Comparison of ENCODE assay signal across 15 cellular contexts in the genomic region with DNA sequence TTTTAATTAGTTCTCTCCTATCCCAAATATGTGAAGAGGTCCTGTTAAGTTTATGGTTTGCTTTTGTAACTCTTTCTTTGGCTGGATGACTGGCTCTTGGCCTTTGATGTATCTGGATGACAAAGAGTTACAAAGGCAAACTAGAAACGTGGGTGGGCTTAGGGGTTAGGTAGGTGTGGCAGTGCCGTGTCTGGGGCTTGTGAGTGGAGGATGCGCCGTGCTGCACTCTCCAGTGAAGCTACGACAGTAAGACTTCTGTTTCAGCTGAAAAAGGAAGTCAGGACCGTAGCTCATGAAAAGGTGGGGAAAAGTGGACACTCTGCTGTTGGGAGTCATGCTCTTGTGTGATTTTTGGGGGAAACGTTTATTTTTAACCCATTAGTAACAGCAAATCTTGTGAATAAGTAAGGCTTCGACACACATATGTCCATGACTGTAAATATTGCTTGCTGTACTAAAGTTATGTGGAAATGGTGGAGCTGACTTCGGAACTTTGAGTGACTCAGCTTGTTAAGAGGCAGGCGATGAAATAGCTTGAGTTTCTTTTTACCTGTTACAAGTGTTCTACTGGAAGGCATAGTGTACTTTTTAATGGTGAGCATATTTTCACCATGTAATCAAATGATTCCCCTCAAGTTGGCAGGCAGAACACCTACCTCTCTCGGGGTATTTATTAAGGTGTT. TPM values are rescaled to one million over a fixed set of nuclear protein-coding genes. Genes with fewer than 3 reads are reported as not detected.
DNase-seq lines count a peak whose midpoint lies in the region; ATAC-seq and TF ChIP-seq lines count a peak whose summit lies in the region.
"Had no signal": no experiment of that assay in that cellular context is flagged by ENCODE, and none has a peak within 500 bp of the region (broad histone marks: within the 10 kb centered on the region; RNA-seq: fewer than 3 reads in every experiment).

No MANE protein-coding gene starts in this region.

- CTCF ChIA-PET in activated CD8-positive, alpha-beta memory T cell treated with anti-CD3 and anti-CD28 coated beads, Interleukin-2, amount 10 ng/mL, durations not matched to agents 7 days and 5 days (lab: Charles Lee) = interaction anchor here (0.8 to 3.9 kb wide), 9 partner anchors 9 to 149 kb away, joined by 3 to 18 read pairs (median 3); partner anchors contain the start of gene IRF4

- TF ChIP-seq CTCF in NB4 (IDR thresholded peaks at IDR 0.05; ENCODE audit: low read depth, low read length) = no peak
- TF ChIP-seq CTCF in gastrocnemius medialis (IDR thresholded peaks at IDR 0.05 in 4 of 5, conservative IDR thresholded peaks at IDR 0.05 in 1 of 5) = no peak

- H3K4me3 Mint-ChIP-seq in activated CD8-positive, alpha-beta memory T cell treated with anti-CD3 and anti-CD28 coated beads, Interleukin-2, amount 10 ng/mL, durations not matched to agents 7 days and 5 days = peak overlapping the region; percentile 53

- TF ChIP-seq POLR2A in NB4 (IDR thresholded peaks at IDR 0.05; ENCODE audit: extremely low read depth, insufficient read length) (no peak), gastrocnemius medialis (IDR thresholded peaks at IDR 0.05) (no peak)

- in situ Hi-C loops in gastrocnemius medialis (cut with MboI; ENCODE audit: low sequenced_read_pairs in 4 of 4) = no loop called here

- H3K4me3 ChIP-seq in NB4 (ENCODE audit: low read depth, low read length) = no peak overlapping the region
- no peak overlapping the region for H3K4me3 ChIP-seq in gastrocnemius medialis
- H3K4me3 ChIP-seq: upper lobe of left lung had no signal

- H3K9me3 Mint-ChIP-seq in activated CD8-positive, alpha-beta memory T cell treated with anti-CD3 and anti-CD28 coated beads, Interleukin-2, amount 10 ng/mL, durations not matched to agents 7 days and 5 days (ENCODE audit: low read depth) = no peaks in the 10 kb centered on the region

- no peaks in the 10 kb centered on the region for H3K27me3 ChIP-seq in gastrocnemius medialis
- H3K27me3 ChIP-seq: upper lobe of left lung had no signal

- no peaks in the 10 kb centered on the region for H3K27me3 Mint-ChIP-seq in activated CD8-positive, alpha-beta memory T cell treated with anti-CD3 and anti-CD28 coated beads, Interleukin-2, amount 10 ng/mL, durations not matched to agents 7 days and 5 days

- DNase-seq in activated CD8-positive, alpha-beta memory T cell treated with anti-CD3 and anti-CD28 coated beads, Interleukin-2, amount 10 ng/mL, durations not matched to agents 7 days and 5 days = no peak
- DNase-seq in activated CD8-positive, alpha-beta memory T cell treated with anti-CD3 and anti-CD28 coated beads, Interleukin-2, amount 50 U/mL, for 48 hours = no peak
- DNase-seq in NB4 (ENCODE audit: low read depth) (peak; percentile 53), amniotic epithelial cell (ENCODE audit: low read depth) (peak; percentile 27), NCI-H1105 treated with DMSO at 0.1 percent for 48 hours (lab: John Stamatoyannopoulos, UW) (no peak), gastrocnemius medialis (no peak)
- peak; percentile 11 to 57 for DNase-seq in stimulated activated CD4-positive, alpha-beta T cell treated with anti-CD3 and anti-CD28 coated beads, Interleukin-4, amount 100 ng/mL, for 4 hours
- DNase-seq: cortex of kidney, GOT3, NCI-H69, upper lobe of left lung had no signal

- H3K36me3 Mint-ChIP-seq in activated CD8-positive, alpha-beta memory T cell treated with anti-CD3 and anti-CD28 coated beads, Interleukin-2, amount 10 ng/mL, durations not matched to agents 7 days and 5 days = peaks cover 18% of the 10 kb centered on the region

- H3K36me3 ChIP-seq in gastrocnemius medialis = no peaks in the 10 kb centered on the region
- H3K36me3 ChIP-seq: upper lobe of left lung had no signal

- H3K27ac ChIP-seq in gastrocnemius medialis = no peak overlapping the region
- H3K27ac ChIP-seq: VCaP had no signal

- no peak for ATAC-seq in activated CD8-positive, alpha-beta memory T cell treated with anti-CD3 and anti-CD28 coated beads, Interleukin-2, amount 10 ng/mL, durations not matched to agents 7 days and 5 days
- ATAC-seq in HG03342 (IDR thresholded peaks at IDR 0.05; ENCODE audit: unreplicated experiment) = no peak
- no peak for ATAC-seq in gastrocnemius medialis
- ATAC-seq: sciatic nerve had no signal

- intact Hi-C loops in gastrocnemius medialis (cut with DNase I; ENCODE audit: low total_unique reads) = no loop called here

- H3K4me1 Mint-ChIP-seq in activated CD8-positive, alpha-beta memory T cell treated with anti-CD3 and anti-CD28 coated beads, Interleukin-2, amount 10 ng/mL, durations not matched to agents 7 days and 5 days = peaks cover 72% of the 10 kb centered on the region

- peaks cover 14 to 17% of the 10 kb centered on the region in 2 donors for H3K4me1 ChIP-seq in gastrocnemius medialis

- no peaks in the 10 kb centered on the region for H3K9me3 ChIP-seq in gastrocnemius medialis
- H3K9me3 ChIP-seq: upper lobe of left lung had no signal

- H3K27ac Mint-ChIP-seq in activated CD8-positive, alpha-beta memory T cell treated with anti-CD3 and anti-CD28 coated beads, Interleukin-2, amount 10 ng/mL, durations not matched to agents 7 days and 5 days = peak overlapping the region; percentile 79

RNA-seq across cellular contexts. Expression of gene DUSP22, which starts 45.6 kb away (rescaled TPM):
- 10 to 100 TPM; 38.1 to 47.8 TPM for total RNA-seq in activated CD8-positive, alpha-beta memory T cell treated with anti-CD3 and anti-CD28 coated beads, Interleukin-2, amount 10 ng/mL, durations not matched to agents 7 days and 5 days
- total RNA-seq in gastrocnemius medialis = 10 to 100 TPM; 53.4 to 70.7 (median 61.3) TPM

RNA-seq across cellular contexts. Expression of gene IRF4, which starts 53.6 kb away (rescaled TPM):
- total RNA-seq in activated CD8-positive, alpha-beta memory T cell treated with anti-CD3 and anti-CD28 coated beads, Interleukin-2, amount 10 ng/mL, durations not matched to agents 7 days and 5 days = 100 to 1,000 TPM; 184 to 254 TPM
- total RNA-seq in gastrocnemius medialis = under 1 TPM in 3 of 4 donors, not detected in 1; 0.26 to 0.56 (median 0.31) TPM
- total RNA-seq: HT-29 had no signal

Comparison
In these comparisons a context has a peak if more than half of its experiments do, and no peak if none do; other contexts are left out.
1. DNase-seq: peak in NB4 (single experiment), amniotic epithelial cell (single experiment) and stimulated activated CD4-positive, alpha-beta T cell treated with anti-CD3 and anti-CD28 coated beads, Interleukin-4, amount 100 ng/mL, for 4 hours (2 of 2); none in activated CD8-positive, alpha-beta memory T cell treated with anti-CD3 and anti-CD28 coated beads, Interleukin-2, amount 10 ng/mL, durations not matched to agents 7 days and 5 days (single experiment), activated CD8-positive, alpha-beta memory T cell treated with anti-CD3 and anti-CD28 coated beads, Interleukin-2, amount 50 U/mL, for 48 hours (single experiment), NCI-H1105 treated with DMSO at 0.1 percent for 48 hours (single experiment) and gastrocnemius medialis (0 of 2).
2. RNA of gene IRF4, which starts 53.6 kb away (total RNA-seq): 184 to 254 TPM in activated CD8-positive, alpha-beta memory T cell treated with anti-CD3 and anti-CD28 coated beads, Interleukin-2, amount 10 ng/mL, durations not matched to agents 7 days and 5 days; 0.26 to 0.56 TPM in gastrocnemius medialis; every median in the first group is over 100 times any median in the second.